In the genomic region with DNA sequence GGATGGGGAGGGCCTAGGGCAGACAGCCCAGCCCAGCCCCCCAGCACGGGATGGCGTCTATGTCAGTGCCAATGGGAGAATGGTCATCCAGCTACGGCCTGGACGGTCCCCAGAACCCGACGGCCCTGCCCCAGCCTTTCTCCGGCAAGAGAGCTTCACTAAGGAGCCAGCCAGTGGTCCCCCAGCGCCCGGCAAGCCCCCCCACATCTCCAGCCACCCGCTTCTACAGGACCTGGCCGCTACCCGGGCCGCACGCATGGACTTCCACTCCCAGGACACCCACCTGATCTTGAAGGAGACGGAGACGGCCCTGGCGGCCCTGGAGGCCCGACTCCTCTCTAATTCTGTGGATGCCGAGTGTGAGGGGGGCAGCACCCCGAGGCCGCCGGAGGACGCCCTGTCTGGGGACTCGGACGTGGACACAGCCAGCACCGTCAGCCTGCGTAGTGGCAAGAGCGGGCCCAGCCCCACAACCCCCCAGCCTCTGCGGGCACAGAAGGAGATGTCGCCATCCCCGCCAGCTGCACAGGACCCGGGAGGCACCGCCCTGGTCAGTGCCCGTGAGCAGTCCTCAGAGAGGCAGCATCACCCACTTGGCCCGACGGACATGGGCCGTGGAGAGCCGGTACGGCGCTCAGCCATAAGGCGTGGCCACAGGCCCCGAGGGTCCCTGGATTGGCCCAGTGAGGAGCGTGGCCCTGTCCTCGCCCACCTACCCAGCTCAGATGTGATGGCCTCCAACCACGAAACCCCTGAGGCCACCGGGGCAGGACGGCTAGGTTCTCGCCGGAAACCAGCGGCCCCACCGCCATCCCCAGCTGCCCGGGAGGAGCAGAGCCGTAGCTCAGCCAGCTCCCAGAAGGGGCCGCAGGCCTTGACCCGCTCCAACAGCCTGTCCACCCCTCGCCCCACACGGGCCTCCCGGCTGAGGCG, we compare ENCODE assay signal across 26 cellular contexts. TPM values are rescaled to one million over a fixed set of nuclear protein-coding genes. Genes with fewer than 3 reads are reported as not detected.
DNase-seq lines count a peak whose midpoint lies in the region; ATAC-seq, FAIRE-seq and TF ChIP-seq lines count a peak whose summit lies in the region.
"Had no signal": no experiment of that assay in that cellular context is flagged by ENCODE, and none has a peak within 500 bp of the region (broad histone marks: within the 10 kb centered on the region; RNA-seq: fewer than 3 reads in every experiment).

No MANE protein-coding gene starts in this region.

- H3K9me3 Mint-ChIP-seq in Calu3 (ENCODE audit: low read depth, unreplicated experiment) (no peaks in the 10 kb centered on the region), endothelial cell (ENCODE audit: unreplicated experiment) (no peaks in the 10 kb centered on the region), progenitor cell of endocrine pancreas (ENCODE audit: low read depth) (no peaks in the 10 kb centered on the region)
- H3K9me3 Mint-ChIP-seq: activated T-helper 1 cell treated with anti-CD3 and anti-CD28 coated beads, Interleukin-12 subunit alpha, Interleukin-12 subunit beta, Interleukin-2, Interleukin-4 antibody, amounts not matched to agents 30 ng/mL and 10 ng/mL and 1 ng/mL, durations not matched to agents 14 hours and 24 hours and 36 hours; HFFc6; IgD-negative memory B cell; T-helper 2 cell treated with Interferon-gamma antibody and Interleukin-4, amounts not matched to agents 5 μg/mL and 100 μg/mL, for 36 hours; WTC11 had no signal

- intact Hi-C loops in Calu3 (cut with micrococcal nuclease; ENCODE audit: unreplicated experiment), result no loop called here
- intact Hi-C loops in pancreas (cut with DNase I), result no loop called here

- TSS peak; percentile 65 for BruUV-seq in Calu3 (replicated peaks; lab: Mats Ljungman, UMichigan)

- peaks cover 0 to 45% (median 5%) of the 10 kb centered on the region in 3 donors for H3K36me3 ChIP-seq in pancreas
- peaks cover 0 to 72% of the 10 kb centered on the region in 2 donors for H3K36me3 ChIP-seq in gastroesophageal sphincter
- H3K36me3 ChIP-seq: MG63, neutrophil had no signal

- H3K4me3 Mint-ChIP-seq in Calu3 (ENCODE audit: low read depth, unreplicated experiment) (no peak overlapping the region), endothelial cell (ENCODE audit: unreplicated experiment) (no peak overlapping the region), progenitor cell of endocrine pancreas (ENCODE audit: low read depth) (no peak overlapping the region)
- H3K4me3 Mint-ChIP-seq: activated T-helper 1 cell treated with anti-CD3 and anti-CD28 coated beads, Interleukin-12 subunit alpha, Interleukin-12 subunit beta, Interleukin-2, Interleukin-4 antibody, amounts not matched to agents 30 ng/mL and 10 ng/mL and 1 ng/mL, durations not matched to agents 14 hours and 24 hours and 36 hours; HFFc6; IgD-negative memory B cell; T-helper 2 cell treated with Interferon-gamma antibody and Interleukin-4, amounts not matched to agents 5 μg/mL and 100 μg/mL, for 36 hours; WTC11 had no signal

- H3K4me3 ChIP-seq in pancreas, result no peak overlapping the region
- H3K4me3 ChIP-seq in gastroesophageal sphincter, result no peak overlapping the region
- H3K4me3 ChIP-seq: adrenal gland, cardiac muscle cell, gastrocnemius medialis, MG63, PC-9 had no signal

- CTCF ChIA-PET in Calu3 (lab: Charles Lee), result no interaction called here

- H3K27ac ChIP-seq in pancreas (no peak overlapping the region), gastroesophageal sphincter (no peak overlapping the region)
- H3K27ac ChIP-seq: adrenal gland, cardiac muscle cell, gastrocnemius medialis, neutrophil, PC-9 had no signal

- TF ChIP-seq CTCF in Calu3 (IDR thresholded peaks at IDR 0.05; ENCODE audit: unreplicated experiment) (no peak), endothelial cell (IDR thresholded peaks at IDR 0.05; ENCODE audit: unreplicated experiment) (no peak), pancreas (IDR thresholded peaks at IDR 0.05) (no peak), gastroesophageal sphincter (IDR thresholded peaks at IDR 0.05) (no peak), progenitor cell of endocrine pancreas (IDR thresholded peaks at IDR 0.05; ENCODE audit: unreplicated experiment) (no peak)

- H3K9me3 ChIP-seq in pancreas, result no peaks in the 10 kb centered on the region
- H3K9me3 ChIP-seq in gastroesophageal sphincter, result no peaks in the 10 kb centered on the region
- H3K9me3 ChIP-seq: adrenal gland, gastrocnemius medialis, MG63, neutrophil had no signal

- 96 to 97% methylated on average over 57 to 59 of the region's 59 CpGs for WGBS in pancreas, 2 donors
- no CpG with 5 or more reads among the region's 59 CpGs for WGBS in gastroesophageal sphincter (ENCODE audit: low coverage in 1 of 2), 2 donors

- H3K4me1 ChIP-seq in pancreas (no peaks in the 10 kb centered on the region), gastroesophageal sphincter (no peaks in the 10 kb centered on the region)
- H3K4me1 ChIP-seq: adrenal gland had no signal

- no peak for TF ChIP-seq POLR2A in gastroesophageal sphincter (IDR thresholded peaks at IDR 0.05)

- FAIRE-seq in pancreas (lab: Jason Lieb, UNC), result no peak

- no peaks in the 10 kb centered on the region for H3K27me3 ChIP-seq in pancreas
- H3K27me3 ChIP-seq in gastroesophageal sphincter, result no peaks in the 10 kb centered on the region
- H3K27me3 ChIP-seq: adrenal gland, cardiac muscle cell, gastrocnemius medialis, MG63, neutrophil had no signal

- H3K36me3 Mint-ChIP-seq in Calu3 (ENCODE audit: insufficient read depth, unreplicated experiment) (peaks cover 25% of the 10 kb centered on the region), endothelial cell (ENCODE audit: low read depth, unreplicated experiment) (no peaks in the 10 kb centered on the region), progenitor cell of endocrine pancreas (ENCODE audit: insufficient read depth) (peaks cover 3% of the 10 kb centered on the region)
- H3K36me3 Mint-ChIP-seq: IgD-negative memory B cell, WTC11 had no signal

- H3K27ac Mint-ChIP-seq in Calu3 (ENCODE audit: unreplicated experiment) (no peak overlapping the region), endothelial cell (ENCODE audit: unreplicated experiment) (no peak overlapping the region), progenitor cell of endocrine pancreas (no peak overlapping the region)
- H3K27ac Mint-ChIP-seq: activated T-helper 1 cell treated with anti-CD3 and anti-CD28 coated beads, Interleukin-12 subunit alpha, Interleukin-12 subunit beta, Interleukin-2, Interleukin-4 antibody, amounts not matched to agents 30 ng/mL and 10 ng/mL and 1 ng/mL, durations not matched to agents 14 hours and 24 hours and 36 hours; HFFc6; IgD-negative memory B cell; T-helper 2 cell treated with Interferon-gamma antibody and Interleukin-4, amounts not matched to agents 5 μg/mL and 100 μg/mL, for 36 hours; WTC11 had no signal

- H3K4me1 Mint-ChIP-seq in Calu3 (ENCODE audit: low read depth, unreplicated experiment), result no peaks in the 10 kb centered on the region
- H3K4me1 Mint-ChIP-seq in endothelial cell (ENCODE audit: unreplicated experiment), result no peaks in the 10 kb centered on the region
- no peaks in the 10 kb centered on the region for H3K4me1 Mint-ChIP-seq in progenitor cell of endocrine pancreas (ENCODE audit: low read depth)
- H3K4me1 Mint-ChIP-seq: WTC11 had no signal

- TF ChIP-seq EP300 in gastroesophageal sphincter (IDR thresholded peaks at IDR 0.05), result no peak

- ATAC-seq in pancreas (no peak), gastroesophageal sphincter (no peak)
- ATAC-seq: esophagus mucosa, gastrocnemius medialis, WTC11 had no signal

- DNase-seq in 8988T, result peak; percentile 50
- DNase-seq in Calu3, result no peak
- DNase-seq in endothelial cell (ENCODE audit: low spot score), result peak; percentile 3
- DNase-seq in pancreas, result peak in 4 of 6 donors; percentile 9 to 80 (median 36)
- DNase-seq in NCI-H2196 (lab: John Stamatoyannopoulos, UW; ENCODE audit: unreplicated experiment), result no peak
- no peak for DNase-seq in progenitor cell of endocrine pancreas (ENCODE audit: low spot score, unreplicated experiment)
- DNase-seq: gastrocnemius medialis; HFFc6; MG63; NCI-H1436 treated with DMSO at 0.1 percent for 48 hours; NCI-H2171; NCI-H69; PC-9; stimulated activated CD8-positive, alpha-beta memory T cell treated with anti-CD3 and anti-CD28 coated beads, Interleukin-4, amount 100 ng/mL, for 48 hours had no signal

- H3K27me3 Mint-ChIP-seq in Calu3 (ENCODE audit: unreplicated experiment) (no peaks in the 10 kb centered on the region), endothelial cell (ENCODE audit: unreplicated experiment) (no peaks in the 10 kb centered on the region), progenitor cell of endocrine pancreas (no peaks in the 10 kb centered on the region)

RNA-seq across cellular contexts. Expression of gene CEP170B, which starts 21.9 kb away (rescaled TPM):
- 60.2 and 67.6 TPM in 2 replicates for total RNA-seq in Calu3 (2022)
- 11.3 TPM for total RNA-seq in endothelial cell (ENCODE audit: unreplicated experiment)
- total RNA-seq in pancreas, result 10 to 100 TPM; 17.7 to 26.3 (median 21.9) TPM
- 10 to 100 TPM; 19.1 to 43.8 TPM for polyA plus RNA-seq in pancreas
- 10 to 100 TPM; 18.7 to 64.7 (median 25.5) TPM for total RNA-seq in gastroesophageal sphincter
- 48.9 and 49.3 TPM in 2 replicates for total RNA-seq in progenitor cell of endocrine pancreas
- polyA plus RNA-seq: IgD-negative memory B cell had no signal

RNA-seq across cellular contexts. Expression of gene PLD4, which starts 37.7 kb away (rescaled TPM):
- total RNA-seq in Calu3 (2022), result 0.09 and 0.12 TPM in 2 replicates
- total RNA-seq in endothelial cell (ENCODE audit: unreplicated experiment), result 1.3 TPM
- total RNA-seq in pancreas, result 10 to 100 TPM in 1 of 6 donors, 1 to 10 TPM in 2, under 1 TPM in 3; 0.19 to 12.5 (median 0.91) TPM
- polyA plus RNA-seq in pancreas, result under 1 TPM; 0.49 to 0.52 TPM
- under 1 TPM in 3 of 4 donors, not detected in 1; under 0.01 to 0.42 (median 0.31) TPM for total RNA-seq in gastroesophageal sphincter
- 0.05 TPM in 1 of 2 replicates, not detected in the other for total RNA-seq in progenitor cell of endocrine pancreas
- total RNA-seq: activated CD8-positive, alpha-beta memory T cell treated with anti-CD3 and anti-CD28 coated beads for 36 hours; Daoy; gastrocnemius medialis; PC-9; SK-MEL-5 had no signal

Comparison
In these comparisons a context has a peak if more than half of its experiments do, and no peak if none do; other contexts are left out.
1. DNase-seq: peak in 8988T (single experiment), endothelial cell (single experiment) and pancreas (4 of 6); none in Calu3 (single experiment), NCI-H2196 (single experiment) and progenitor cell of endocrine pancreas (single experiment).